ENCODE assay signal across 8 cellular contexts in genomic region chr17:57868007-57868774, GRCh38. TPM values are rescaled to one million over a fixed set of nuclear protein-coding genes. Genes with fewer than 3 reads are reported as not detected.
DNase-seq lines count a peak whose midpoint lies in the region; ATAC-seq and TF ChIP-seq lines count a peak whose summit lies in the region.

No MANE protein-coding gene starts in this region.

- peak overlapping the region; percentile 61 to 81 for H3K4ac ChIP-seq in mesenchymal stem cell (ENCODE audit: low read depth in 1 of 2, low read length in 2 of 2)

- peak overlapping the region; percentile 83 to 89 for H2BK12ac ChIP-seq in mesenchymal stem cell (ENCODE audit: low read length in 2 of 2)

- DNase-seq in CD4-positive, alpha-beta T cell = peak in 1 of 10 experiments; percentile 41
- peak; percentile 87 for DNase-seq in RPMI8226
- DNase-seq in dorsolateral prefrontal cortex = peak in 2 of 10 donors; percentile 39 to 71
- DNase-seq in mesenchymal stem cell = peak; percentile 90
- DNase-seq in mesenteric fat pad (ENCODE audit: low spot score) = no peak

- H3K36me3 ChIP-seq in mesenchymal stem cell (ENCODE audit: control insufficient read depth in 1 of 2, insufficient read depth in 2 of 2, low read depth in 1 of 2, low read length in 2 of 2) (peaks cover 61 to 70% of the 10 kb centered on the region in 2 experiments), urinary bladder (ENCODE audit: insufficient read depth) (no peaks in the 10 kb centered on the region)

- H3K27me3 Mint-ChIP-seq in CD4-positive, alpha-beta T cell = peaks cover 6% of the 10 kb centered on the region

- no peak overlapping the region for H3K4me2 ChIP-seq in mesenchymal stem cell (ENCODE audit: low read length, poor library complexity, severe bottlenecking)

- POLR2A ChIA-PET in CD4-positive, alpha-beta T cell (lab: Charles Lee) = no interaction called here

- peak overlapping the region; percentile 65 for H2BK120ac ChIP-seq in mesenchymal stem cell (ENCODE audit: low read depth, low read length)

- ATAC-seq in CD4-positive, alpha-beta T cell (ENCODE audit: poor library complexity) = peak; percentile 61
- ATAC-seq in GM18870 (IDR thresholded peaks at IDR 0.05; ENCODE audit: unreplicated experiment) (peak; percentile 73), HG03342 (IDR thresholded peaks at IDR 0.05; ENCODE audit: unreplicated experiment) (peak; percentile 65)

- WGBS in mesenchymal stem cell = 5% methylated on average over 15 of the region's 18 CpGs
- 9% methylated on average over 18 of the region's 18 CpGs for WGBS in urinary bladder

- H3K4me1 Mint-ChIP-seq in CD4-positive, alpha-beta T cell (ENCODE audit: low read depth) = peaks cover 7% of the 10 kb centered on the region

- H3K4me3 ChIP-seq in dorsolateral prefrontal cortex (peak overlapping the region in 1 of 59 donors; percentile 2), mesenchymal stem cell (ENCODE audit: insufficient read depth in 1 of 2, low read depth in 1 of 2, low read length in 2 of 2) (peak overlapping the region in 1 of 2 experiments; percentile 55), urinary bladder (ENCODE audit: low read depth, low read length) (no peak overlapping the region)

- H3K14ac ChIP-seq in mesenchymal stem cell (ENCODE audit: low read length in 2 of 2) = peak overlapping the region in 1 of 2 experiments; percentile 64

- H4K91ac ChIP-seq in mesenchymal stem cell (ENCODE audit: low read length) = peak overlapping the region; percentile 93

- no peak overlapping the region for H3K23ac ChIP-seq in mesenchymal stem cell (ENCODE audit: low read length in 2 of 2)

- no peaks in the 10 kb centered on the region for H3K27me3 ChIP-seq in CD4-positive, alpha-beta T cell (ENCODE audit: control insufficient read depth, insufficient read depth, low read length)
- H3K27me3 ChIP-seq in dorsolateral prefrontal cortex = no peaks in the 10 kb centered on the region
- no peaks in the 10 kb centered on the region for H3K27me3 ChIP-seq in mesenchymal stem cell (ENCODE audit: control insufficient read depth in 1 of 2, insufficient read depth in 1 of 2, low read length in 2 of 2)

- peaks cover 23% of the 10 kb centered on the region for H3K79me1 ChIP-seq in mesenchymal stem cell (replicated peaks; ENCODE audit: low read length, poor library complexity, severe bottlenecking)

- no peaks in the 10 kb centered on the region for H3K9me3 ChIP-seq in CD4-positive, alpha-beta T cell (ENCODE audit: control insufficient read depth, low read length)
- H3K9me3 ChIP-seq in mesenchymal stem cell (ENCODE audit: control insufficient read depth, low read length) = no peaks in the 10 kb centered on the region

- no peak for TF ChIP-seq CTCF in CD4-positive, alpha-beta T cell (IDR thresholded peaks at IDR 0.05)
- TF ChIP-seq CTCF in dorsolateral prefrontal cortex (IDR thresholded peaks at IDR 0.05 in 54 of 56, conservative IDR thresholded peaks at IDR 0.05 in 2 of 56; ENCODE audit: low read depth in 1 of 56, partially characterized antibody in 56 of 56) = peak in 33 of 56 donors; percentile 7 to 49 (median 29)

- H3K9me3 Mint-ChIP-seq in CD4-positive, alpha-beta T cell = no peaks in the 10 kb centered on the region

- H3K4me1 ChIP-seq in mesenchymal stem cell (ENCODE audit: control insufficient read depth, insufficient read depth, low read depth, low read length) (peaks cover 45% of the 10 kb centered on the region), urinary bladder (ENCODE audit: insufficient read depth) (no peaks in the 10 kb centered on the region)

- H2BK15ac ChIP-seq in mesenchymal stem cell (ENCODE audit: low read depth, poor library complexity, severe bottlenecking) = peak overlapping the region; percentile 70

- intact Hi-C loops in CD4-positive, alpha-beta T cell (cut with DNase I, micrococcal nuclease) = no loop called here
- intact Hi-C loops in dorsolateral prefrontal cortex (cut with DNase I) = loop anchor here in 1 of 2 donors (10.0 kb wide), 1 partner anchor 217 kb away; the partner anchor contains the start of gene DYNLL2

- H3K9ac ChIP-seq in mesenchymal stem cell (ENCODE audit: low read length) = peak overlapping the region; percentile 70

- H3K4me3 Mint-ChIP-seq in CD4-positive, alpha-beta T cell = no peak overlapping the region

- H3K27ac ChIP-seq in CD4-positive, alpha-beta T cell (ENCODE audit: low read depth, low read length) = no peak overlapping the region
- H3K27ac ChIP-seq in dorsolateral prefrontal cortex (peak overlapping the region in 56 of 59 donors; percentile 10 to 84 (median 74)), mesenchymal stem cell (ENCODE audit: low read length, poor library complexity, severe bottlenecking) (peak overlapping the region; percentile 87), urinary bladder (ENCODE audit: low read depth) (peak overlapping the region; percentile 88)

- H2AK5ac ChIP-seq in mesenchymal stem cell (ENCODE audit: low read length, severe bottlenecking) = peak overlapping the region; percentile 90

- CTCF ChIA-PET in CD4-positive, alpha-beta T cell (lab: Charles Lee) = no interaction called here

- H3K36me3 Mint-ChIP-seq in CD4-positive, alpha-beta T cell (ENCODE audit: low read depth) = no peaks in the 10 kb centered on the region

- peak overlapping the region; percentile 83 to 92 for H3K18ac ChIP-seq in mesenchymal stem cell (ENCODE audit: low read depth in 1 of 2, low read length in 2 of 2)

- no peak overlapping the region for H2AFZ ChIP-seq in mesenchymal stem cell (ENCODE audit: low read depth, low read length)

- H3K27ac Mint-ChIP-seq in CD4-positive, alpha-beta T cell = no peak overlapping the region

- H2BK5ac ChIP-seq in mesenchymal stem cell (ENCODE audit: low read depth, low read length, poor library complexity, severe bottlenecking) = peak overlapping the region; percentile 75

- H4K8ac ChIP-seq in mesenchymal stem cell (ENCODE audit: low read length) = peak overlapping the region; percentile 86

RNA-seq across cellular contexts. Expression of gene MRPS23, which starts 18.3 kb away (rescaled TPM):
- 10 to 100 TPM; 14.6 to 14.7 TPM for total RNA-seq in CD4-positive, alpha-beta T cell
- 10 to 100 TPM; 32.8 to 72.7 (median 51.3) TPM for total RNA-seq in dorsolateral prefrontal cortex
- polyA plus RNA-seq in mesenchymal stem cell (2013, experiment 1 of 2) = 23.0 TPM
- 21.0 TPM for polyA plus RNA-seq in mesenchymal stem cell (2013, experiment 2 of 2)
- 17.3 TPM for total RNA-seq in urinary bladder
- polyA plus RNA-seq in urinary bladder = 41.2 TPM
- 31.9 TPM for total RNA-seq in mesenteric fat pad
